24 cellular contexts compared by ENCODE assay signal in the genomic region with DNA sequence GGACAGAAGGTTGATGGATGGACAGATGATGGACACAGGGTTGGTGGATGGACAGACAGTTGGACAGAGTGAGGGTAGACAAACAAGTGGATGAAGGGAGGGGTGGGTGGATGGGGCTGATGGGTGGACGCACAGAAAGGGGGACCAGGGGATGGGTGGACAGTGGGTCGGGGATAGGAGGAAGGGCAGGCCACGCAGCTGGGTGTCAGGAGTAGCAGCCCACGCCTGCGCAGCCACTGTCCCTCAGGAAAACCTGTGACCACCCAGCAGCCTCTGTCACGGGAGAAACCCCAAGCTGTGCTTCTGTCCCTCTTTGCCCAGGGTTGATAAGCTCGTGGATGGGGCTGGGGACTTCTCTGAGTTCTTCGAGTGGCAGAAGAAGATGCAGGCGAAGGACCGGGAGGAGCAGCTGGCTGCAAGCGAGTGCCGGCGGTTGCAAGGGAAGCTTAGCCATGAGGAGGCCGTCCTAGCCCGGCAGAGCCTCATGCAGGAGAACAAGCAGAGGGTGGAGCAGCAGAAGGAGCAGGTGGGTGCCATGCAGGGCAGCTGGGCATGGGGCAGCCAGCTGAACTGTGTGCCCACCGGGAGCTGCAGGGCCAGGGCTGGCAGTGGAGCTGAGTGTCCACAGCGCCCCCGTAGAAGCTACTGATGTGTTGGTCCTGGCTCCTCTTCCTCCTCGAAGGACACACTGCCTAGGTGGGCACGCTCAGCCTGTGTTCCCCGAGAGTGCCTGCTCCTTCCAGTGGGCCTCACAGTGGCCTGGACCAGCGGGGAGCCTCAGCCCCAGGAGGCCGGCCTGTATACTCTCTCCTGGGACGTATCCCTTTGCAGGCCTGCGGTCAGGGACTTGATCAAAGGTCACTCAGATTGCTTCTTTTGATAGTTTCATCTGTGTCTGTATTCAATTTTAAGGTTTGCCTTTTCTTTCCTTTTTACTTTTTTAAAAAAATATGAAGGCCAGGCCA. TPM values are rescaled to one million over a fixed set of nuclear protein-coding genes. Genes with fewer than 3 reads are reported as not detected.
"Had no signal": no experiment of that assay in that cellular context is flagged by ENCODE, and none has a peak within 500 bp of the region (broad histone marks: within the 10 kb centered on the region; RNA-seq: fewer than 3 reads in every experiment).

No MANE protein-coding gene starts in this region.

- H3K9me3 ChIP-seq: adrenal gland, left lung, transverse colon had no signal

- H3K9ac ChIP-seq: parathyroid adenoma had no signal

- H3K27ac ChIP-seq: adrenal gland, left lung, parathyroid adenoma, transverse colon had no signal

- H3K4me3 ChIP-seq: adrenal gland, left lung, transverse colon had no signal

- DNase-seq: activated CD4-positive, alpha-beta memory T cell treated with anti-CD3 and anti-CD28 coated beads for 36 hours; activated CD4-positive, alpha-beta T cell treated with anti-CD3 and anti-CD28 coated beads for 36 hours; activated gamma-delta T cell treated with Interleukin-2 at 50 U/mL for 16 hours; activated T-cell treated with anti-CD3 and anti-CD28 coated beads for 4 hours; adrenal gland; cerebellar nuclear complex; dermis blood vessel endothelial cell; hippocampal formation; left lung; mammary epithelial cell; midbrain; stimulated activated CD4-positive, alpha-beta T cell treated with anti-CD3 and anti-CD28 coated beads, Interleukin-12 subunit alpha, Interleukin-12 subunit beta, amount 100 ng/mL, for 4 hours; stimulated activated CD4-positive, alpha-beta T cell treated with anti-CD3 and anti-CD28 coated beads, Interleukin-1b, Interleukin-23, amount 100 ng/mL, for 48 hours; stimulated activated CD8-positive, alpha-beta memory T cell treated with anti-CD3 and anti-CD28 coated beads, Interleukin-4, amount 100 ng/mL, for 48 hours; T-cell; transverse colon had no signal

- H3K4me1 ChIP-seq: adrenal gland, left lung, parathyroid adenoma, transverse colon had no signal

- ATAC-seq: activated CD4-positive, alpha-beta T cell treated with anti-CD3 and anti-CD28 coated beads for 36 hours; activated naive CD4-positive, alpha-beta T cell treated with anti-CD3 and anti-CD28 coated beads, Interleukin-2, amount 50 U/mL, for 72 hours; left lung; WTC11 had no signal

- H3K36me3 ChIP-seq: adrenal gland, left lung, transverse colon had no signal

- FAIRE-seq: bronchial epithelial cell had no signal

- H3K27me3 ChIP-seq: adrenal gland, left lung, transverse colon had no signal

RNA-seq across cellular contexts. Expression of a gene that starts 33.3 kb away (rescaled TPM):
- total RNA-seq: activated CD4-positive, alpha-beta memory T cell treated with anti-CD3 and anti-CD28 coated beads for 36 hours; activated naive CD4-positive, alpha-beta T cell treated with anti-CD3 and anti-CD28 coated beads, Interleukin-2, amount 50 U/mL, for 72 hours; activated T-helper 1 cell treated with anti-CD3 and anti-CD28 coated beads, Interleukin-12 subunit alpha, Interleukin-12 subunit beta, Interleukin-2, Interleukin-4 antibody, amounts not matched to agents 30 ng/mL and 10 ng/mL and 1 ng/mL, durations not matched to agents 14 hours and 24 hours and 36 hours; bronchial epithelial cell; fibroblast of villous mesenchyme; kidney epithelial cell; mammary epithelial cell; myocyte; WTC11 had no signal
- polyA plus RNA-seq: mammary epithelial cell had no signal
